ENCODE assay signal across 18 cellular contexts in the genomic region with DNA sequence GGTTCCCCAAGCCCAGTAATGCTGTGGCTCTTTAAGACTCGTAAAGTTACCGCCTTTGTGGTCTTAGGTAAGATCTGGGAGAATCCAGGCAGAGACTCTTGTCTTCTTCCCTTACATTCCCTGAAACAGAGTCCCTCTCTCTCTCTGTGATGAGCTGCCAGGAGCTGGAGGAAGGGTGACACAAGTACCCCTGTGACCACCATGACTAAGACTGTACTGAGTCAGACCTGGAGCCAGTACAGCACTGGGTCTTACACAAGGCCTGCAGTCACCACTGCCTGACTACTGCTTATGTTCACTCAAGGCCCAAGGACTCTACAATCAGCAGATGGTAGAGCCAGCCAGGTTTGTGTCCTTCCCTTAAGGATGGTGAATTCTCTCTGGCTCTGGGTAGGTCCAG.
DNase-seq lines count a peak whose midpoint lies in the region; ATAC-seq lines count a peak whose summit lies in the region.
"Had no signal": no experiment of that assay in that cellular context is flagged by ENCODE, and none has a peak within 500 bp of the region (broad histone marks: within the 10 kb centered on the region; RNA-seq: fewer than 3 reads in every experiment).

No MANE protein-coding gene starts in this region.

- DNase-seq in Caki2 (ENCODE audit: low read depth) (peak; percentile 0), H4 (ENCODE audit: low spot score) (peak; percentile 65), glomerular visceral epithelial cell (ENCODE audit: extremely low spot score) (peak; percentile 3), dermis blood vessel endothelial cell (no peak), DMS114 treated with DMSO at 0.1 percent for 48 hours (lab: John Stamatoyannopoulos, UW; ENCODE audit: unreplicated experiment) (no peak)
- DNase-seq in naive thymus-derived CD4-positive, alpha-beta T cell, result no peak
- DNase-seq: DMS53, erythroblast, left cardiac atrium, NCI-H146, NCI-H510A, stomach, WERI-Rb-1 had no signal

- H3K36me3 ChIP-seq in naive thymus-derived CD4-positive, alpha-beta T cell (ENCODE audit: control insufficient read depth in 2 of 3, insufficient read depth in 3 of 3, low read length in 3 of 3), result no peaks in the 10 kb centered on the region
- H3K36me3 ChIP-seq: BLaER1 treated with 17β-estradiol and CSF1 and Interleukin-3, amounts not matched to agents 10 nM and 100 nM; stomach; WERI-Rb-1 had no signal

- no peaks in the 10 kb centered on the region for H3K4me1 ChIP-seq in naive thymus-derived CD4-positive, alpha-beta T cell (ENCODE audit: control insufficient read depth in 2 of 2, insufficient read depth in 2 of 2, low read length in 2 of 2)
- H3K4me1 ChIP-seq: BLaER1 treated with 17β-estradiol and CSF1 and Interleukin-3, amounts not matched to agents 10 nM and 100 nM; parathyroid adenoma; stomach had no signal

- H3K9me3 Mint-ChIP-seq in activated T-helper 17 cell treated with anti-CD3 and anti-CD28 coated beads, Interleukin-2, amount 50 U/mL, for 72 hours, result no peaks in the 10 kb centered on the region
- H3K9me3 Mint-ChIP-seq in naive thymus-derived CD4-positive, alpha-beta T cell, result no peaks in the 10 kb centered on the region
- H3K9me3 Mint-ChIP-seq: activated naive CD4-positive, alpha-beta T cell treated with anti-CD3 and anti-CD28 coated beads, Interleukin-2, amount 50 U/mL, for 24 hours had no signal

- no peak overlapping the region for H3K4me3 ChIP-seq in naive thymus-derived CD4-positive, alpha-beta T cell (ENCODE audit: low read length)
- H3K4me3 ChIP-seq: BLaER1 treated with 17β-estradiol and CSF1 and Interleukin-3, amounts not matched to agents 10 nM and 100 nM; stomach had no signal

- no peaks in the 10 kb centered on the region for H3K4me1 Mint-ChIP-seq in activated T-helper 17 cell treated with anti-CD3 and anti-CD28 coated beads, Interleukin-2, amount 50 U/mL, for 72 hours
- H3K4me1 Mint-ChIP-seq in naive thymus-derived CD4-positive, alpha-beta T cell, result no peaks in the 10 kb centered on the region
- H3K4me1 Mint-ChIP-seq: activated naive CD4-positive, alpha-beta T cell treated with anti-CD3 and anti-CD28 coated beads, Interleukin-2, amount 50 U/mL, for 24 hours had no signal

- H3K27me3 Mint-ChIP-seq in activated T-helper 17 cell treated with anti-CD3 and anti-CD28 coated beads, Interleukin-2, amount 50 U/mL, for 72 hours, result no peaks in the 10 kb centered on the region
- peaks cover 0 to 2% (median 0%) of the 10 kb centered on the region in 5 donors for H3K27me3 Mint-ChIP-seq in naive thymus-derived CD4-positive, alpha-beta T cell
- H3K27me3 Mint-ChIP-seq: activated naive CD4-positive, alpha-beta T cell treated with anti-CD3 and anti-CD28 coated beads, Interleukin-2, amount 50 U/mL, for 24 hours had no signal

- no peak overlapping the region for H3K27ac Mint-ChIP-seq in activated T-helper 17 cell treated with anti-CD3 and anti-CD28 coated beads, Interleukin-2, amount 50 U/mL, for 72 hours
- no peak overlapping the region for H3K27ac Mint-ChIP-seq in naive thymus-derived CD4-positive, alpha-beta T cell
- H3K27ac Mint-ChIP-seq: activated naive CD4-positive, alpha-beta T cell treated with anti-CD3 and anti-CD28 coated beads, Interleukin-2, amount 50 U/mL, for 24 hours had no signal

- no peak overlapping the region for H3K27ac ChIP-seq in naive thymus-derived CD4-positive, alpha-beta T cell (ENCODE audit: low read depth, low read length)
- H3K27ac ChIP-seq: BLaER1 treated with 17β-estradiol and CSF1 and Interleukin-3, amounts not matched to agents 10 nM and 100 nM; parathyroid adenoma; stomach; WERI-Rb-1 had no signal

- H3K4me3 Mint-ChIP-seq in activated T-helper 17 cell treated with anti-CD3 and anti-CD28 coated beads, Interleukin-2, amount 50 U/mL, for 72 hours, result no peak overlapping the region
- no peak overlapping the region for H3K4me3 Mint-ChIP-seq in naive thymus-derived CD4-positive, alpha-beta T cell
- H3K4me3 Mint-ChIP-seq: activated naive CD4-positive, alpha-beta T cell treated with anti-CD3 and anti-CD28 coated beads, Interleukin-2, amount 50 U/mL, for 24 hours had no signal

- no peaks in the 10 kb centered on the region for H3K36me3 Mint-ChIP-seq in activated T-helper 17 cell treated with anti-CD3 and anti-CD28 coated beads, Interleukin-2, amount 50 U/mL, for 72 hours (ENCODE audit: low read depth)
- no peaks in the 10 kb centered on the region for H3K36me3 Mint-ChIP-seq in naive thymus-derived CD4-positive, alpha-beta T cell
- H3K36me3 Mint-ChIP-seq: activated naive CD4-positive, alpha-beta T cell treated with anti-CD3 and anti-CD28 coated beads, Interleukin-2, amount 50 U/mL, for 24 hours had no signal

- peak; percentile 62 for ATAC-seq in activated T-helper 17 cell treated with anti-CD3 and anti-CD28 coated beads, Interleukin-2, amount 50 U/mL, for 72 hours (replicated peaks)
- ATAC-seq in naive thymus-derived CD4-positive, alpha-beta T cell, result no peak
- ATAC-seq in GM21576 (IDR thresholded peaks at IDR 0.05; ENCODE audit: unreplicated experiment), result no peak

- CTCF ChIA-PET in naive thymus-derived CD4-positive, alpha-beta T cell (lab: Charles Lee), result no interaction called here

- POLR2A ChIA-PET in naive thymus-derived CD4-positive, alpha-beta T cell (lab: Charles Lee), result no interaction called here

- no peaks in the 10 kb centered on the region for H3K9me3 ChIP-seq in naive thymus-derived CD4-positive, alpha-beta T cell (ENCODE audit: control insufficient read depth in 2 of 3, low read length in 3 of 3)
- H3K9me3 ChIP-seq: stomach had no signal

- H3K27me3 ChIP-seq in naive thymus-derived CD4-positive, alpha-beta T cell (ENCODE audit: control insufficient read depth in 2 of 2, insufficient read depth in 2 of 2, low read length in 2 of 2), result no peaks in the 10 kb centered on the region
- H3K27me3 ChIP-seq: BLaER1 treated with 17β-estradiol and CSF1 and Interleukin-3, amounts not matched to agents 10 nM and 100 nM; stomach had no signal

- in situ Hi-C loops in Caki2 (cut with HindIII; ENCODE audit: low pct_unique_long_range_greater_than_20kb, low sequenced_read_pairs), result no loop called here

- intact Hi-C loops in naive thymus-derived CD4-positive, alpha-beta T cell (cut with micrococcal nuclease), result no loop called here

Comparison
In these comparisons a context has a peak if more than half of its experiments do, and no peak if none do; other contexts are left out.
1. DNase-seq: peak in Caki2 (single experiment), H4 (single experiment) and glomerular visceral epithelial cell (single experiment); none in dermis blood vessel endothelial cell (single experiment), naive thymus-derived CD4-positive, alpha-beta T cell (0 of 9) and DMS114 treated with DMSO at 0.1 percent for 48 hours (single experiment).